In the genomic region with DNA sequence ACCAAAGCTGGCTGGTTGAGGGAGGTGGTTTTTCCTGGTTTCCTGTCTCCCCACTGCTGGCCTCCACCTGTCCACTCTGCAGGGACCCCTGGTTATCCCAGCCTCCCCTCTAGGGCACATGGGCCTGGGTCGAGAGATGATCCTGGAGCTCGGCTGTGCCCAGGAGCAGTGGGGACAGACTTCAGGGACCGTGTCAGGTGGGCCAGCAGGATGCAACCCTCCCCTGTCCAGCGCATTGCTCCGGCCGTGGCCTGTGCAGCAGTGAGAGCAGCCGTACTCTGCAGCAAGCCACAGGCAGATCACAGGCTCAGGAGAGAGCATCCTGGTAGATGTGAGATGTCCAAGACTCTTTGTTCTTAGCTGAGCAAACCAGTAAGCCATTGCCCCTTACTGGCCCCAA, we compare ENCODE assay signal across 23 cellular contexts.
DNase-seq lines count a peak whose midpoint lies in the region; ATAC-seq and TF ChIP-seq lines count a peak whose summit lies in the region.
"Had no signal": no experiment of that assay in that cellular context is flagged by ENCODE, and none has a peak within 500 bp of the region (broad histone marks: within the 10 kb centered on the region; RNA-seq: fewer than 3 reads in every experiment).

No MANE protein-coding gene starts in this region.

- H3K4me3 Mint-ChIP-seq in central memory CD8-positive, alpha-beta T cell = no peak overlapping the region
- no peak overlapping the region for H3K4me3 Mint-ChIP-seq in osteocyte (ENCODE audit: unreplicated experiment)
- H3K4me3 Mint-ChIP-seq: activated CD4-positive, alpha-beta memory T cell treated with anti-CD3 and anti-CD28 coated beads, Interleukin-2, amount 10 ng/mL, durations not matched to agents 7 days and 5 days; activated naive CD4-positive, alpha-beta T cell treated with anti-CD3 and anti-CD28 coated beads, Interleukin-2, amount 50 U/mL, for 24 hours; CD4-positive, alpha-beta T cell; T-helper 1 cell treated with Interleukin-12 subunit alpha and Interleukin-12 subunit beta and Interleukin-4 antibody, amounts not matched to agents 30 μg/mL and 1 μg/mL, for 36 hours had no signal

- no peak overlapping the region for H3K4me2 ChIP-seq in osteoblast (ENCODE audit: insufficient read depth, low read length)

- ATAC-seq in central memory CD8-positive, alpha-beta T cell (replicated peaks; ENCODE audit: extremely low read depth, poor library complexity, severe bottlenecking) = no peak
- ATAC-seq in thoracic aorta (ENCODE audit: insufficient number of reproducible peaks, low FRiP score, low read depth) = no peak
- ATAC-seq: GM12878 had no signal

- peak overlapping the region in 4 of 5 donors; percentile 29 to 85 (median 64) for H3K27ac ChIP-seq in adrenal gland
- H3K27ac ChIP-seq in osteoblast (ENCODE audit: low read depth, low read length) = peak overlapping the region; percentile 43
- H3K27ac ChIP-seq in thoracic aorta = peak overlapping the region; percentile 71 to 90
- H3K27ac ChIP-seq: neutrophil had no signal

- no peak for TF ChIP-seq POLR2A in adrenal gland (IDR thresholded peaks at IDR 0.05)

- intact Hi-C loops in adrenal gland (cut with DNase I) = loop anchor here in 1 of 2 donors (10.0 kb wide), 1 partner anchor 51 kb away; no protein-coding TSS in a partner anchor

- H2AFZ ChIP-seq in osteoblast (ENCODE audit: low read length) = no peak overlapping the region

- 81 to 91% (median 83%) methylated on average over 6 to 7 of the region's 7 CpGs; no CpG with 5 or more reads in 1 of the 4 donors for WGBS in adrenal gland, 4 donors

- no peak for DNase-seq in adrenal gland
- no peak for DNase-seq in central memory CD8-positive, alpha-beta T cell (ENCODE audit: low spot score in 2 of 2)
- no peak for DNase-seq in osteoblast (ENCODE audit: insufficient read length, low spot score, missing footprints)
- DNase-seq in thoracic aorta (ENCODE audit: low spot score) = no peak
- no peak for DNase-seq in GDM1 (lab: John Stamatoyannopoulos, UW)
- no peak for DNase-seq in osteocyte (ENCODE audit: extremely low spot score, unreplicated experiment)
- no peak for DNase-seq in activated gamma-delta T cell treated with Interleukin-2 at 50 U/mL for 16 hours
- DNase-seq: activated CD4-positive, alpha-beta memory T cell treated with anti-CD3 and anti-CD28 coated beads, Interleukin-2, amount 10 ng/mL, durations not matched to agents 7 days and 5 days; activated CD4-positive, alpha-beta T cell treated with anti-CD3 and anti-CD28 coated beads for 1 hour; activated CD8-positive, alpha-beta memory T cell treated with anti-CD3 and anti-CD28 coated beads, Interleukin-2, amount 50 U/mL, for 48 hours; CD4-positive, alpha-beta T cell; effector CD8-positive, alpha-beta T cell; Karpas-422; mesendoderm; NCI-H446 treated with DMSO at 0.1 percent for 48 hours; NCI-H82; SK-N-SH; small intestine; stimulated activated CD4-positive, alpha-beta T cell treated with anti-CD3 and anti-CD28 coated beads, Interleukin-1b, Interleukin-23, amount 100 ng/mL, for 48 hours had no signal

- H3K4me3 ChIP-seq in adrenal gland (no peak overlapping the region), osteoblast (ENCODE audit: insufficient read depth, low read length) (no peak overlapping the region), thoracic aorta (no peak overlapping the region)
- H3K4me3 ChIP-seq: GM12878 had no signal

- H3K36me3 ChIP-seq in adrenal gland (replicated peaks in 1 of 2) = peaks cover 0 to 44% of the 10 kb centered on the region in 2 donors
- H3K36me3 ChIP-seq in osteoblast (ENCODE audit: insufficient read depth, low read length) = peaks cover 17% of the 10 kb centered on the region
- peaks cover 25% of the 10 kb centered on the region for H3K36me3 ChIP-seq in thoracic aorta

- peaks cover 31% of the 10 kb centered on the region for H3K79me2 ChIP-seq in osteoblast (ENCODE audit: insufficient read depth, low read length)

- peak overlapping the region; percentile 35 for H3K27ac Mint-ChIP-seq in central memory CD8-positive, alpha-beta T cell (ENCODE audit: low read depth)
- H3K27ac Mint-ChIP-seq in osteocyte (ENCODE audit: unreplicated experiment) = no peak overlapping the region
- H3K27ac Mint-ChIP-seq: activated CD4-positive, alpha-beta memory T cell treated with anti-CD3 and anti-CD28 coated beads, Interleukin-2, amount 10 ng/mL, durations not matched to agents 7 days and 5 days; activated naive CD4-positive, alpha-beta T cell treated with anti-CD3 and anti-CD28 coated beads, Interleukin-2, amount 50 U/mL, for 24 hours; CD4-positive, alpha-beta T cell; T-helper 1 cell treated with Interleukin-12 subunit alpha and Interleukin-12 subunit beta and Interleukin-4 antibody, amounts not matched to agents 30 μg/mL and 1 μg/mL, for 36 hours had no signal

- H3K9me3 ChIP-seq in adrenal gland (replicated peaks in 1 of 3) (no peaks in the 10 kb centered on the region), osteoblast (ENCODE audit: low read depth, low read length) (no peaks in the 10 kb centered on the region), thoracic aorta (no peaks in the 10 kb centered on the region)
- H3K9me3 ChIP-seq: neutrophil, SK-N-SH had no signal

- TF ChIP-seq CTCF in adrenal gland (IDR thresholded peaks at IDR 0.05) (no peak), osteoblast (IDR thresholded peaks at IDR 0.05; ENCODE audit: extremely low read depth, low read depth, low read length) (no peak), thoracic aorta (IDR thresholded peaks at IDR 0.05) (no peak), osteocyte (IDR thresholded peaks at IDR 0.05) (no peak)

- H3K27me3 ChIP-seq in adrenal gland (no peaks in the 10 kb centered on the region), osteoblast (ENCODE audit: insufficient read depth, low read length) (no peaks in the 10 kb centered on the region), thoracic aorta (replicated peaks; ENCODE audit: insufficient read depth) (no peaks in the 10 kb centered on the region)
- H3K27me3 ChIP-seq: neutrophil had no signal

- peaks cover 36% of the 10 kb centered on the region for H3K4me1 Mint-ChIP-seq in central memory CD8-positive, alpha-beta T cell
- H3K4me1 Mint-ChIP-seq in osteocyte (ENCODE audit: unreplicated experiment) = peaks cover 3% of the 10 kb centered on the region

- H3K27me3 Mint-ChIP-seq in central memory CD8-positive, alpha-beta T cell = no peaks in the 10 kb centered on the region
- H3K27me3 Mint-ChIP-seq in osteocyte (ENCODE audit: unreplicated experiment) = no peaks in the 10 kb centered on the region
- H3K27me3 Mint-ChIP-seq: activated CD4-positive, alpha-beta memory T cell treated with anti-CD3 and anti-CD28 coated beads, Interleukin-2, amount 10 ng/mL, durations not matched to agents 7 days and 5 days; activated naive CD4-positive, alpha-beta T cell treated with anti-CD3 and anti-CD28 coated beads, Interleukin-2, amount 50 U/mL, for 24 hours; CD4-positive, alpha-beta T cell had no signal

- peaks cover 31% of the 10 kb centered on the region for H3K36me3 Mint-ChIP-seq in central memory CD8-positive, alpha-beta T cell (ENCODE audit: insufficient read depth)
- H3K36me3 Mint-ChIP-seq in osteocyte (ENCODE audit: unreplicated experiment) = peaks cover 1% of the 10 kb centered on the region
- H3K36me3 Mint-ChIP-seq: activated naive CD4-positive, alpha-beta T cell treated with anti-CD3 and anti-CD28 coated beads, Interleukin-2, amount 50 U/mL, for 24 hours had no signal

- peaks cover 15 to 34% of the 10 kb centered on the region in 2 donors for H3K4me1 ChIP-seq in adrenal gland (replicated peaks in 1 of 2)
- peaks cover 25% of the 10 kb centered on the region for H3K4me1 ChIP-seq in osteoblast (ENCODE audit: insufficient read depth, low read length)
- peaks cover 42 to 75% of the 10 kb centered on the region in 2 donors for H3K4me1 ChIP-seq in thoracic aorta (ENCODE audit: control insufficient read depth in 1 of 2, low read depth in 2 of 2)

- H4K20me1 ChIP-seq in osteoblast (ENCODE audit: insufficient read depth, low read length) = peaks cover 76% of the 10 kb centered on the region

- no peaks in the 10 kb centered on the region for H3K9me3 Mint-ChIP-seq in central memory CD8-positive, alpha-beta T cell
- H3K9me3 Mint-ChIP-seq in osteocyte (ENCODE audit: unreplicated experiment) = no peaks in the 10 kb centered on the region
- H3K9me3 Mint-ChIP-seq: activated CD4-positive, alpha-beta memory T cell treated with anti-CD3 and anti-CD28 coated beads, Interleukin-2, amount 10 ng/mL, durations not matched to agents 7 days and 5 days; activated naive CD4-positive, alpha-beta T cell treated with anti-CD3 and anti-CD28 coated beads, Interleukin-2, amount 50 U/mL, for 24 hours; CD4-positive, alpha-beta T cell; T-helper 1 cell treated with Interleukin-12 subunit alpha and Interleukin-12 subunit beta and Interleukin-4 antibody, amounts not matched to agents 30 μg/mL and 1 μg/mL, for 36 hours had no signal
